In the genomic region with DNA sequence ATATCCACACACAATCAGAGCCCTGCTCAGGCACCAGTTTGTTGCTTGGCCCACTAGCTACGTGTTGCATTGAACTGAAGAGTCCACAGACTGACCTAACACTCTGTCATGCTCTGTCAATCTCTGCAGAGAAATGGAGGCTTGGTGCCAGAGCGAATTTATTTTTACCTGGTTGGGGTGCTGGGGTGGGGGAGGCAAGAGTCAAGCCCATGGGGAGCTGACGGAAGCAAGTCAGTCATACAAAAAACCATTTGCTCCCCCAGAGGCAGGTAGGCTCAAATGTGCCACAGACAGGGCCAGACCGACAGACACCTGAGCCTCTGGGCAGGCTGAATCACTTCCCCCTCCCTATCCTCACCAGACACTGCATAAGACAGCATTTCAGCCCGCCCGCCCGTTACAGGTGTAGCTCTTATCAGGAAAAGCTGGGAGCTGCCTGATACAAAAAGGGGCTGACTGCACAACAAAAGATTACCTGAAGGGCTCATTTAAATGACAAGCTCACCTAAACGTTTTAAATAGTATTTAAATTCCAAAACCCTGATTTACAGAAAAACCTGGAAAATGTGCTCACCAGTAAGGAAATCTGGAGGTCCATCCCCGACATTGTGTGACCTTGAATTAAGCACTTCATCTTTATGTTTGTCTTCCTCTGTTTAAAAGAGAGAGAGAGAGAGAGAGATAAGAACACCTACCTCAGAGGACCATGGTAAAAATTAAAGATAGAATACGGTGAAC, we compare ENCODE assay signal across 1 cellular context.
TF ChIP-seq lines count a peak whose summit lies in the region.

No MANE protein-coding gene starts in this region.

TF ChIP-seq in GM12878, 131 proteins besides CTCF, POLR2A, EP300 and RAD21 (continued from another document and continues in another):
- no peak for TF ChIP-seq IRF5 (IDR thresholded peaks at IDR 0.05; ENCODE audit: borderline replicate concordance)
- no peak for TF ChIP-seq RAD51 (IDR thresholded peaks at IDR 0.05)
- no peak for TF ChIP-seq MYC (IDR thresholded peaks at IDR 0.05; ENCODE audit: insufficient read depth, insufficient read length, insufficient replicate concordance, low read length, severe bottlenecking)
- no peak for TF ChIP-seq JUNB (IDR thresholded peaks at IDR 0.05)
- no peak for TF ChIP-seq ASH2L (IDR thresholded peaks at IDR 0.05; ENCODE audit: borderline replicate concordance, low read depth)
- no peak for TF ChIP-seq YBX1 (IDR thresholded peaks at IDR 0.05)
- no peak for TF ChIP-seq ESRRA (IDR thresholded peaks at IDR 0.05; ENCODE audit: low read length)
- TF ChIP-seq DPF2 (IDR thresholded peaks at IDR 0.05), result 0 out of 2 replicates have a peak, but pooled peaks have one; percentile 36
- TF ChIP-seq ZBTB33 (IDR thresholded peaks at IDR 0.05), result no peak
- no peak for TF ChIP-seq CBX5 (IDR thresholded peaks at IDR 0.05; ENCODE audit: low read depth)
- TF ChIP-seq, protein P1, sequence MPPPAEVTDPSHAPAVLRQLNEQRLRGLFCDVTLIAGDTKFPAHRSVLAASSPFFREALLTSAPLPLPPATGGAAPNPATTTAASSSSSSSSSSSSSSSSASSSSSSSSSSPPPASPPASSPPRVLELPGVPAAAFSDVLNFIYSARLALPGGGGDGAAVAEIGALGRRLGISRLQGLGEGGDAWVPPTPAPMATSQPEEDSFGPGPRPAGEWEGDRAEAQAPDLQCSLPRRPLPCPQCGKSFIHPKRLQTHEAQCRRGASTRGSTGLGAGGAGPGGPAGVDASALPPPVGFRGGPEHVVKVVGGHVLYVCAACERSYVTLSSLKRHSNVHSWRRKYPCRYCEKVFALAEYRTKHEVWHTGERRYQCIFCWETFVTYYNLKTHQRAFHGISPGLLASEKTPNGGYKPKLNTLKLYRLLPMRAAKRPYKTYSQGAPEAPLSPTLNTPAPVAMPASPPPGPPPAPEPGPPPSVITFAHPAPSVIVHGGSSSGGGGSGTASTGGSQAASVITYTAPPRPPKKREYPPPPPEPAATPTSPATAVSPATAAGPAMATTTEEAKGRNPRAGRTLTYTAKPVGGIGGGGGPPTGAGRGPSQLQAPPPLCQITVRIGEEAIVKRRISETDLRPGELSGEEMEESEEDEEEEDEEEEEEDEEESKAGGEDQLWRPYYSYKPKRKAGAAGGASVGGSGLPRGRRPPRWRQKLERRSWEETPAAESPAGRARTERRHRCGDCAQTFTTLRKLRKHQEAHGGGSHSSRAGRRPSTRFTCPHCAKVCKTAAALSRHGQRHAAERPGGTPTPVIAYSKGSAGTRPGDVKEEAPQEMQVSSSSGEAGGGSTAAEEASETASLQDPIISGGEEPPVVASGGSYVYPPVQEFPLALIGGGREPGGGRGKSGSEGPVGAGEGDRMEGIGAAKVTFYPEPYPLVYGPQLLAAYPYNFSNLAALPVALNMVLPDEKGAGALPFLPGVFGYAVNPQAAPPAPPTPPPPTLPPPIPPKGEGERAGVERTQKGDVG (CRISPR knock-in tag; IDR thresholded peaks at IDR 0.05), result no peak
- TF ChIP-seq CREB1 (IDR thresholded peaks at IDR 0.05; ENCODE audit: low read depth), result no peak
- no peak for TF ChIP-seq ZNF217 (IDR thresholded peaks at IDR 0.05)
- TF ChIP-seq NRF1 (conservative IDR thresholded peaks at IDR 0.05; ENCODE audit: low read depth, low read length), result no peak
- TF ChIP-seq, protein P2, sequence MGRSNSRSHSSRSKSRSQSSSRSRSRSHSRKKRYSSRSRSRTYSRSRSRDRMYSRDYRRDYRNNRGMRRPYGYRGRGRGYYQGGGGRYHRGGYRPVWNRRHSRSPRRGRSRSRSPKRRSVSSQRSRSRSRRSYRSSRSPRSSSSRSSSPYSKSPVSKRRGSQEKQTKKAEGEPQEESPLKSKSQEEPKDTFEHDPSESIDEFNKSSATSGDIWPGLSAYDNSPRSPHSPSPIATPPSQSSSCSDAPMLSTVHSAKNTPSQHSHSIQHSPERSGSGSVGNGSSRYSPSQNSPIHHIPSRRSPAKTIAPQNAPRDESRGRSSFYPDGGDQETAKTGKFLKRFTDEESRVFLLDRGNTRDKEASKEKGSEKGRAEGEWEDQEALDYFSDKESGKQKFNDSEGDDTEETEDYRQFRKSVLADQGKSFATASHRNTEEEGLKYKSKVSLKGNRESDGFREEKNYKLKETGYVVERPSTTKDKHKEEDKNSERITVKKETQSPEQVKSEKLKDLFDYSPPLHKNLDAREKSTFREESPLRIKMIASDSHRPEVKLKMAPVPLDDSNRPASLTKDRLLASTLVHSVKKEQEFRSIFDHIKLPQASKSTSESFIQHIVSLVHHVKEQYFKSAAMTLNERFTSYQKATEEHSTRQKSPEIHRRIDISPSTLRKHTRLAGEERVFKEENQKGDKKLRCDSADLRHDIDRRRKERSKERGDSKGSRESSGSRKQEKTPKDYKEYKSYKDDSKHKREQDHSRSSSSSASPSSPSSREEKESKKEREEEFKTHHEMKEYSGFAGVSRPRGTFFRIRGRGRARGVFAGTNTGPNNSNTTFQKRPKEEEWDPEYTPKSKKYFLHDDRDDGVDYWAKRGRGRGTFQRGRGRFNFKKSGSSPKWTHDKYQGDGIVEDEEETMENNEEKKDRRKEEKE (IDR thresholded peaks at IDR 0.05), result no peak
- TF ChIP-seq, protein P3, sequence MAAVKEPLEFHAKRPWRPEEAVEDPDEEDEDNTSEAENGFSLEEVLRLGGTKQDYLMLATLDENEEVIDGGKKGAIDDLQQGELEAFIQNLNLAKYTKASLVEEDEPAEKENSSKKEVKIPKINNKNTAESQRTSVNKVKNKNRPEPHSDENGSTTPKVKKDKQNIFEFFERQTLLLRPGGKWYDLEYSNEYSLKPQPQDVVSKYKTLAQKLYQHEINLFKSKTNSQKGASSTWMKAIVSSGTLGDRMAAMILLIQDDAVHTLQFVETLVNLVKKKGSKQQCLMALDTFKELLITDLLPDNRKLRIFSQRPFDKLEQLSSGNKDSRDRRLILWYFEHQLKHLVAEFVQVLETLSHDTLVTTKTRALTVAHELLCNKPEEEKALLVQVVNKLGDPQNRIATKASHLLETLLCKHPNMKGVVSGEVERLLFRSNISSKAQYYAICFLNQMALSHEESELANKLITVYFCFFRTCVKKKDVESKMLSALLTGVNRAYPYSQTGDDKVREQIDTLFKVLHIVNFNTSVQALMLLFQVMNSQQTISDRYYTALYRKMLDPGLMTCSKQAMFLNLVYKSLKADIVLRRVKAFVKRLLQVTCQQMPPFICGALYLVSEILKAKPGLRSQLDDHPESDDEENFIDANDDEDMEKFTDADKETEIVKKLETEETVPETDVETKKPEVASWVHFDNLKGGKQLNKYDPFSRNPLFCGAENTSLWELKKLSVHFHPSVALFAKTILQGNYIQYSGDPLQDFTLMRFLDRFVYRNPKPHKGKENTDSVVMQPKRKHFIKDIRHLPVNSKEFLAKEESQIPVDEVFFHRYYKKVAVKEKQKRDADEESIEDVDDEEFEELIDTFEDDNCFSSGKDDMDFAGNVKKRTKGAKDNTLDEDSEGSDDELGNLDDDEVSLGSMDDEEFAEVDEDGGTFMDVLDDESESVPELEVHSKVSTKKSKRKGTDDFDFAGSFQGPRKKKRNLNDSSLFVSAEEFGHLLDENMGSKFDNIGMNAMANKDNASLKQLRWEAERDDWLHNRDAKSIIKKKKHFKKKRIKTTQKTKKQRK (IDR thresholded peaks at IDR 0.05; ENCODE audit: low read depth, low read length), result no peak
- TF ChIP-seq YY1 (IDR thresholded peaks at IDR 0.05; ENCODE audit: low read depth, low read length), result peak; percentile 63
- TF ChIP-seq PML (IDR thresholded peaks at IDR 0.05; ENCODE audit: low read length), result no peak
- peak; percentile 71 for TF ChIP-seq CHD2 (IDR thresholded peaks at IDR 0.05; ENCODE audit: borderline replicate concordance, low read depth, low read length)
- no peak for TF ChIP-seq ZNF207 (IDR thresholded peaks at IDR 0.05; ENCODE audit: borderline replicate concordance)
- TF ChIP-seq ZNF592 (IDR thresholded peaks at IDR 0.05), result peak; percentile 11; the same call in 1 of the 2 replicates
- no peak for TF ChIP-seq CEBPB (IDR thresholded peaks at IDR 0.05; ENCODE audit: borderline replicate concordance in 1 of 2, low read depth in 2 of 2, low read length in 2 of 2)
- TF ChIP-seq MYB (IDR thresholded peaks at IDR 0.05; ENCODE audit: borderline replicate concordance, low read depth, low read length), result no peak
- TF ChIP-seq HDAC2 (IDR thresholded peaks at IDR 0.05), result no peak
- TF ChIP-seq FOXM1 (IDR thresholded peaks at IDR 0.05; ENCODE audit: low read depth, low read length), result no peak
- TF ChIP-seq ZNF274 (IDR thresholded peaks at IDR 0.05; ENCODE audit: insufficient read depth, insufficient read length), result no peak
- peak; percentile 56; the same call in 1 of the 2 replicates for TF ChIP-seq BACH1 (IDR thresholded peaks at IDR 0.05; ENCODE audit: borderline replicate concordance)
- TF ChIP-seq SMARCA5 (IDR thresholded peaks at IDR 0.05), result no peak
- TF ChIP-seq ZBTB11 (CRISPR knock-in tag; IDR thresholded peaks at IDR 0.05), result no peak
- TF ChIP-seq, protein P4, sequence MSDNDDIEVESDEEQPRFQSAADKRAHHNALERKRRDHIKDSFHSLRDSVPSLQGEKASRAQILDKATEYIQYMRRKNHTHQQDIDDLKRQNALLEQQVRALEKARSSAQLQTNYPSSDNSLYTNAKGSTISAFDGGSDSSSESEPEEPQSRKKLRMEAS (IDR thresholded peaks at IDR 0.05; ENCODE audit: low read depth, low read length), result peak; percentile 55; the same call in 1 of the 2 replicates
- TF ChIP-seq RBBP5 (conservative IDR thresholded peaks at IDR 0.05), result no peak
- TF ChIP-seq SRF (IDR thresholded peaks at IDR 0.05; ENCODE audit: low read depth in 2 of 2, low read length in 2 of 2), result no peak
- TF ChIP-seq NBN (IDR thresholded peaks at IDR 0.05), result peak; percentile 82
- TF ChIP-seq PAX5 (IDR thresholded peaks at IDR 0.05; ENCODE audit: borderline replicate concordance, low read depth, low read length), result peak; percentile 68; the same call in 1 of the 2 replicates
